Comparison of ENCODE assay signal across 8 cellular contexts in the genomic region with DNA sequence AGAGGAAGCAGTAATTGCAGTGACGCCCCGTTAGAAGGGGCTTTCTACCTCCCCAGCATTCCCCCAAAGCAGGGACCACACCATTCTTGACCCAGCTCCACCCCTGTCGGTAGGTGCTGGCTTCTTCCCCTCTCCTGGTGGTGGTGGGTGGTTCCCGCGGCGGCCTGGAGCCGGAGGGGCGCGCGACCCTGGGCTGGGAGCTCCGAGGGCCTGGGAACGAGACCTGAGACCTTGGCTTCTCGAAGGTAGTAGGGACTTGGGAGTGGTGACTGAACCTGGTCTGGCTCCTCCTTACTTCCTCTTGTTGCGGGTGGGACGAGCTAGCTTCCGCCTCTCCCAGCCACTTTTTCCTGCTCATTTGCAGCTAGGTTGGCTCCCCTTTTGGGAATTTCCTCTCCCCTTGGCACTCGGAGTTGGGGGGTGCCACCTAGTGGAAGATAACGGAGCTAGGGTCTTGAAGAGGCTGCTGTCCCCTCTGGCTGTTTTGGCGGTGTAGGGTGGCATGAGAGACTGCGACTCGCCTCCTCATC. TPM values are rescaled to one million over a fixed set of nuclear protein-coding genes. Genes with fewer than 3 reads are reported as not detected.
DNase-seq lines count a peak whose midpoint lies in the region; ATAC-seq and TF ChIP-seq lines count a peak whose summit lies in the region.

No MANE protein-coding gene starts in this region.

- H3K36me3 ChIP-seq in OCI-LY7 (ENCODE audit: insufficient read depth, low read length) (peaks cover 18% of the 10 kb centered on the region), neutrophil (peaks cover 21% of the 10 kb centered on the region)

- POLR2A ChIA-PET in activated CD4-positive, alpha-beta T cell treated with anti-CD3 and anti-CD28 coated beads for 36 hours (lab: Charles Lee) = interaction anchor here (0.5 to 0.9 kb wide), 4 partner anchors 24 to 478 kb away, joined by 3 to 5 read pairs (median 3); no protein-coding TSS in a partner anchor
- POLR2A ChIA-PET in OCI-LY7 (lab: Charles Lee) = interaction anchor here (0.6 to 1.7 kb wide), 2 partner anchors 10 to 100 kb away, joined by 10 to 11 read pairs; no protein-coding TSS in a partner anchor
- POLR2A ChIA-PET in activated naive CD8-positive, alpha-beta T cell treated with anti-CD3 and anti-CD28 coated beads, Interleukin-2, amount 10 ng/mL, durations not matched to agents 7 days and 5 days (lab: Charles Lee) = interaction anchor here (0.8 to 1.9 kb wide), 7 partner anchors 12 to 159 kb away, joined by 3 to 15 read pairs (median 4); partner anchors contain the start of genes TMUB2 and UBTF

- H3K4me1 Mint-ChIP-seq in activated CD4-positive, alpha-beta T cell treated with anti-CD3 and anti-CD28 coated beads for 36 hours = peaks cover 11% of the 10 kb centered on the region
- H3K4me1 Mint-ChIP-seq in activated naive CD8-positive, alpha-beta T cell treated with anti-CD3 and anti-CD28 coated beads, Interleukin-2, amount 10 ng/mL, durations not matched to agents 7 days and 5 days = peaks cover 23% of the 10 kb centered on the region

- H3K4me3 Mint-ChIP-seq in activated CD4-positive, alpha-beta T cell treated with anti-CD3 and anti-CD28 coated beads for 36 hours = peak overlapping the region; percentile 87
- H3K4me3 Mint-ChIP-seq in activated naive CD8-positive, alpha-beta T cell treated with anti-CD3 and anti-CD28 coated beads, Interleukin-2, amount 10 ng/mL, durations not matched to agents 7 days and 5 days = peak overlapping the region; percentile 93

- CTCF ChIA-PET in activated CD4-positive, alpha-beta T cell treated with anti-CD3 and anti-CD28 coated beads for 36 hours (lab: Charles Lee) = interaction anchor here (0.6 to 3.2 kb wide), 27 partner anchors 9 to 465 kb away, joined by 3 to 40 read pairs (median 4); partner anchors contain the start of genes FAM171A2, SLC25A39, TMUB2 and UBTF
- CTCF ChIA-PET in OCI-LY7 (lab: Charles Lee; ENCODE audit: unreplicated experiment) = interaction anchor here (1.0 to 2.0 kb wide), 5 partner anchors 10 to 136 kb away, joined by 3 to 8 read pairs (median 6); no protein-coding TSS in a partner anchor

- H3K27ac ChIP-seq in OCI-LY7 (ENCODE audit: low read depth, low read length, poor library complexity, severe bottlenecking) = peak overlapping the region; percentile 90
- peak overlapping the region; percentile 93 for H3K27ac ChIP-seq in neutrophil

- no peaks in the 10 kb centered on the region for H3K27me3 ChIP-seq in neutrophil

- TSS peak; percentile 76 for BruUV-seq in OCI-LY7 (replicated peaks; lab: Mats Ljungman, UMichigan)

- H3K9me2 ChIP-seq in OCI-LY7 (ENCODE audit: insufficient read depth, low read length) = no peaks in the 10 kb centered on the region

- ATAC-seq in activated CD4-positive, alpha-beta T cell treated with anti-CD3 and anti-CD28 coated beads for 36 hours = peak; percentile 6
- ATAC-seq in activated naive CD8-positive, alpha-beta T cell treated with anti-CD3 and anti-CD28 coated beads, Interleukin-2, amount 10 ng/mL, durations not matched to agents 7 days and 5 days (ENCODE audit: low read depth) = peak; percentile 28
- no peak for ATAC-seq in HG02763 (IDR thresholded peaks at IDR 0.05; ENCODE audit: unreplicated experiment)

- intact Hi-C loops in activated CD4-positive, alpha-beta T cell treated with anti-CD3 and anti-CD28 coated beads for 36 hours (cut with DNase I, micrococcal nuclease) = loop anchor here (1.0 to 2.0 kb wide), 13 partner anchors 14 to 339 kb away; partner anchors contain the start of genes FAM171A2 (in 1 of the 2), GPATCH8 (in 1 of the 2), RUNDC3A (in 1 of the 2) and SLC25A39 (in 1 of the 2)
- intact Hi-C loops in OCI-LY7 (cut with micrococcal nuclease; ENCODE audit: unreplicated experiment) (loop anchor here (1.0 to 5.0 kb wide), 4 partner anchors 129 to 273 kb away; partner anchors contain the start of genes G6PC3 and HROB), head of caudate nucleus (cut with DNase I) (loop anchor here (5.0 kb wide), 1 partner anchor 133 kb away; no protein-coding TSS in a partner anchor)

- peak overlapping the region; percentile 12; the same call in 1 of the 2 replicates for H2AFZ ChIP-seq in OCI-LY7 (ENCODE audit: low read length)

- H3K4me3 ChIP-seq in OCI-LY7 (ENCODE audit: low read depth, low read length, poor library complexity, severe bottlenecking) = peak overlapping the region; percentile 91
- peak overlapping the region; percentile 74 to 93 for H3K4me3 ChIP-seq in neutrophil (ENCODE audit: low read depth in 1 of 2, low read length in 1 of 2)

- H3K9me3 ChIP-seq in OCI-LY7 (ENCODE audit: low read length) = no peaks in the 10 kb centered on the region
- H3K9me3 ChIP-seq in neutrophil = no peaks in the 10 kb centered on the region

- H3K9me3 Mint-ChIP-seq in activated CD4-positive, alpha-beta T cell treated with anti-CD3 and anti-CD28 coated beads for 36 hours (ENCODE audit: low read depth) = no peaks in the 10 kb centered on the region
- no peaks in the 10 kb centered on the region for H3K9me3 Mint-ChIP-seq in activated naive CD8-positive, alpha-beta T cell treated with anti-CD3 and anti-CD28 coated beads, Interleukin-2, amount 10 ng/mL, durations not matched to agents 7 days and 5 days

- H3K27me3 Mint-ChIP-seq in activated CD4-positive, alpha-beta T cell treated with anti-CD3 and anti-CD28 coated beads for 36 hours = no peaks in the 10 kb centered on the region
- H3K27me3 Mint-ChIP-seq in activated naive CD8-positive, alpha-beta T cell treated with anti-CD3 and anti-CD28 coated beads, Interleukin-2, amount 10 ng/mL, durations not matched to agents 7 days and 5 days = peaks cover 18% of the 10 kb centered on the region

- TF ChIP-seq CTCF in OCI-LY7 (conservative IDR thresholded peaks at IDR 0.05; ENCODE audit: low read length) (peak; percentile 93), neutrophil (IDR thresholded peaks at IDR 0.05) (peak; percentile 59)

- H3K4me1 ChIP-seq in OCI-LY7 (ENCODE audit: insufficient read depth, low read length, poor library complexity, severe bottlenecking) (peaks cover 58% of the 10 kb centered on the region), neutrophil (ENCODE audit: control insufficient read depth in 1 of 2, insufficient read depth in 1 of 2, low read depth in 1 of 2, low read length in 1 of 2) (peaks cover 89 to 90% of the 10 kb centered on the region in 2 experiments)

- H3K27ac Mint-ChIP-seq in activated CD4-positive, alpha-beta T cell treated with anti-CD3 and anti-CD28 coated beads for 36 hours = peak overlapping the region; percentile 80
- peak overlapping the region; percentile 43 for H3K27ac Mint-ChIP-seq in activated naive CD8-positive, alpha-beta T cell treated with anti-CD3 and anti-CD28 coated beads, Interleukin-2, amount 10 ng/mL, durations not matched to agents 7 days and 5 days

- H3K79me2 ChIP-seq in OCI-LY7 (ENCODE audit: insufficient read depth, low read depth, low read length) = peaks cover 24% of the 10 kb centered on the region; the same call in 1 of the 2 replicates

- DNase-seq in activated CD4-positive, alpha-beta T cell treated with anti-CD3 and anti-CD28 coated beads for 36 hours = peak; percentile 63
- DNase-seq in activated CD4-positive, alpha-beta T cell treated with anti-CD3 and anti-CD28 coated beads for 1 hour = no peak
- peak; percentile 72 for DNase-seq in HK-2 (ENCODE audit: unreplicated experiment)
- DNase-seq in OCI-LY7 (ENCODE audit: low spot score) = peak; percentile 71
- DNase-seq in activated naive CD8-positive, alpha-beta T cell treated with anti-CD3 and anti-CD28 coated beads, Interleukin-2, amount 10 ng/mL, durations not matched to agents 7 days and 5 days = peak; percentile 65
- DNase-seq in head of caudate nucleus = peak; percentile 45 to 93 (median 78)

- H3K4me2 ChIP-seq in OCI-LY7 (ENCODE audit: low read length) = peak overlapping the region; percentile 97

- no peaks in the 10 kb centered on the region for H3K36me3 Mint-ChIP-seq in activated CD4-positive, alpha-beta T cell treated with anti-CD3 and anti-CD28 coated beads for 36 hours (ENCODE audit: low read depth)
- no peaks in the 10 kb centered on the region for H3K36me3 Mint-ChIP-seq in activated naive CD8-positive, alpha-beta T cell treated with anti-CD3 and anti-CD28 coated beads, Interleukin-2, amount 10 ng/mL, durations not matched to agents 7 days and 5 days

- no peaks in the 10 kb centered on the region for H4K20me1 ChIP-seq in OCI-LY7 (ENCODE audit: insufficient read depth, low read length)

RNA-seq across cellular contexts. Expression of gene GRN, which starts 0.5 kb away (rescaled TPM):
- 10 to 100 TPM; 35.4 to 68.0 TPM for total RNA-seq in activated CD4-positive, alpha-beta T cell treated with anti-CD3 and anti-CD28 coated beads for 36 hours
- 185 and 203 TPM in 2 replicates for total RNA-seq in OCI-LY7 (2014; rRNA removed; shearing (Covaris generic))
- 228 and 247 TPM in 2 replicates for total RNA-seq in OCI-LY7 (2022)
- 10 to 100 TPM; 53.5 to 58.8 TPM for total RNA-seq in activated naive CD8-positive, alpha-beta T cell treated with anti-CD3 and anti-CD28 coated beads, Interleukin-2, amount 10 ng/mL, durations not matched to agents 7 days and 5 days

RNA-seq across cellular contexts. Expression of gene FAM171A2, which starts 18.1 kb away (rescaled TPM):
- total RNA-seq in activated CD4-positive, alpha-beta T cell treated with anti-CD3 and anti-CD28 coated beads for 36 hours = under 1 TPM; 0.18 to 0.32 TPM
- total RNA-seq in OCI-LY7 (2014; rRNA removed; shearing (Covaris generic)) = 3.4 and 8.8 TPM in 2 replicates
- total RNA-seq in OCI-LY7 (2022) = 4.2 and 4.6 TPM in 2 replicates
- total RNA-seq in activated naive CD8-positive, alpha-beta T cell treated with anti-CD3 and anti-CD28 coated beads, Interleukin-2, amount 10 ng/mL, durations not matched to agents 7 days and 5 days = under 1 TPM; 0.37 to 0.69 TPM

RNA-seq across cellular contexts. Expression of gene SLC25A39, which starts 20.9 kb away (rescaled TPM):
- 100 to 1,000 TPM; 127 to 129 TPM for total RNA-seq in activated CD4-positive, alpha-beta T cell treated with anti-CD3 and anti-CD28 coated beads for 36 hours
- total RNA-seq in OCI-LY7 (2014; rRNA removed; shearing (Covaris generic)) = 135 and 156 TPM in 2 replicates
- 142 and 159 TPM in 2 replicates for total RNA-seq in OCI-LY7 (2022)
- 100 to 1,000 TPM; 104 to 117 TPM for total RNA-seq in activated naive CD8-positive, alpha-beta T cell treated with anti-CD3 and anti-CD28 coated beads, Interleukin-2, amount 10 ng/mL, durations not matched to agents 7 days and 5 days

RNA-seq across cellular contexts. Expression of gene RUNDC3A, which starts 37.2 kb away (rescaled TPM):
- total RNA-seq in activated CD4-positive, alpha-beta T cell treated with anti-CD3 and anti-CD28 coated beads for 36 hours = under 1 TPM in 1 of 2 experiments, not detected in 1; 0.11 TPM
- 0.09 TPM in 1 of 2 replicates, not detected in the other for total RNA-seq in OCI-LY7 (2014; rRNA removed; shearing (Covaris generic))
- 0.24 TPM in 1 of 2 replicates, not detected in the other for total RNA-seq in OCI-LY7 (2022)
- under 1 TPM in 1 of 2 experiments, not detected in 1; 0.50 TPM for total RNA-seq in activated naive CD8-positive, alpha-beta T cell treated with anti-CD3 and anti-CD28 coated beads, Interleukin-2, amount 10 ng/mL, durations not matched to agents 7 days and 5 days

RNA-seq across cellular contexts. Expression of gene ITGA2B, which starts 43.9 kb away (rescaled TPM):
- total RNA-seq in activated CD4-positive, alpha-beta T cell treated with anti-CD3 and anti-CD28 coated beads for 36 hours = 1 to 10 TPM; 1.6 to 1.7 TPM
- 0.44 and 0.57 TPM in 2 replicates for total RNA-seq in OCI-LY7 (2014; rRNA removed; shearing (Covaris generic))
- total RNA-seq in OCI-LY7 (2022) = 0.46 and 0.63 TPM in 2 replicates
- total RNA-seq in activated naive CD8-positive, alpha-beta T cell treated with anti-CD3 and anti-CD28 coated beads, Interleukin-2, amount 10 ng/mL, durations not matched to agents 7 days and 5 days = under 1 TPM; 0.34 to 0.83 TPM
